In genomic region chr14:82029038-82029437, GRCh38 we compare ENCODE assay signal across 15 cellular contexts.
"Had no signal": no experiment of that assay in that cellular context is flagged by ENCODE, and none has a peak within 500 bp of the region (broad histone marks: within the 10 kb centered on the region; RNA-seq: fewer than 3 reads in every experiment).

No MANE protein-coding gene starts in this region.

- H3K27me3 Mint-ChIP-seq: activated CD4-positive, alpha-beta memory T cell treated with anti-CD3 and anti-CD28 coated beads for 36 hours; activated naive CD8-positive, alpha-beta T cell treated with anti-CD3 and anti-CD28 coated beads, Interleukin-2, amount 10 ng/mL, durations not matched to agents 7 days and 5 days; stimulated activated naive B cell treated with anti-CD40 and anti-IgM and Interleukin-4, amounts not matched to agents 10 μg/mL and 1 μg/mL and 100 μg/mL, for 72 hours had no signal

- H3K4me1 Mint-ChIP-seq: activated naive CD8-positive, alpha-beta T cell treated with anti-CD3 and anti-CD28 coated beads, Interleukin-2, amount 10 ng/mL, durations not matched to agents 7 days and 5 days; endodermal cell; nephron; stimulated activated naive B cell treated with anti-CD40 and anti-IgM and Interleukin-4, amounts not matched to agents 10 μg/mL and 1 μg/mL and 100 μg/mL, for 72 hours had no signal

- DNase-seq: activated CD4-positive, alpha-beta memory T cell treated with anti-CD3 and anti-CD28 coated beads for 36 hours; activated naive CD8-positive, alpha-beta T cell treated with anti-CD3 and anti-CD28 coated beads, Interleukin-2, amount 10 ng/mL, durations not matched to agents 7 days and 5 days; activated T-cell treated with anti-CD3 and anti-CD28 coated beads, Interleukin-2, amount 50 U/mL, for 72 hours; dermis blood vessel endothelial cell; endodermal cell; erythroblast; left cardiac atrium; psoas muscle; spleen; stimulated activated CD4-positive, alpha-beta T cell treated with anti-CD3 and anti-CD28 coated beads, Interleukin-1b, Interleukin-23, amount 100 ng/mL, for 48 hours; stimulated activated naive B cell treated with anti-CD40 and anti-IgM and Interleukin-4, amounts not matched to agents 10 μg/mL and 1 μg/mL and 100 μg/mL, for 72 hours; T1000; transverse colon had no signal

- H3K4me3 Mint-ChIP-seq: activated CD4-positive, alpha-beta memory T cell treated with anti-CD3 and anti-CD28 coated beads for 36 hours; activated naive CD8-positive, alpha-beta T cell treated with anti-CD3 and anti-CD28 coated beads, Interleukin-2, amount 10 ng/mL, durations not matched to agents 7 days and 5 days; activated T-cell treated with anti-CD3 and anti-CD28 coated beads, Interleukin-2, amount 50 U/mL, for 72 hours; endodermal cell; nephron; stimulated activated naive B cell treated with anti-CD40 and anti-IgM and Interleukin-4, amounts not matched to agents 10 μg/mL and 1 μg/mL and 100 μg/mL, for 72 hours had no signal

- H3K36me3 Mint-ChIP-seq: activated CD4-positive, alpha-beta memory T cell treated with anti-CD3 and anti-CD28 coated beads for 36 hours; activated naive CD8-positive, alpha-beta T cell treated with anti-CD3 and anti-CD28 coated beads, Interleukin-2, amount 10 ng/mL, durations not matched to agents 7 days and 5 days; stimulated activated naive B cell treated with anti-CD40 and anti-IgM and Interleukin-4, amounts not matched to agents 10 μg/mL and 1 μg/mL and 100 μg/mL, for 72 hours had no signal

- ATAC-seq: activated T-cell treated with anti-CD3 and anti-CD28 coated beads, Interleukin-2, amount 50 U/mL, for 72 hours; left cardiac atrium; psoas muscle; sciatic nerve had no signal
